ENCODE assay signal across 21 cellular contexts in genomic region chr2:5330961-5331360, GRCh38.
"Had no signal": no experiment of that assay in that cellular context is flagged by ENCODE, and none has a peak within 500 bp of the region (broad histone marks: within the 10 kb centered on the region; RNA-seq: fewer than 3 reads in every experiment).

No MANE protein-coding gene starts in this region.

- H3K4me1 ChIP-seq: colonic mucosa, gastrocnemius medialis, heart right ventricle, psoas muscle, stomach had no signal

- H3K9me3 Mint-ChIP-seq: endodermal cell, nephron progenitor cell had no signal

- DNase-seq: colonic mucosa; dermis blood vessel endothelial cell; effector CD4-positive, alpha-beta T cell; endodermal cell; gastrocnemius medialis; heart right ventricle; hypothalamus; islet precursor cell; left colon; left ventricle myocardium superior; naive thymus-derived CD4-positive, alpha-beta T cell; nephron progenitor cell; psoas muscle; stimulated activated CD4-positive, alpha-beta T cell treated with anti-CD3 and anti-CD28 coated beads, Interleukin-2, amount 100 ng/mL, for 24 hours; stimulated activated naive CD4-positive, alpha-beta T cell; stomach; substantia nigra; trophoblast cell had no signal

- H3K27ac Mint-ChIP-seq: endodermal cell; naive thymus-derived CD4-positive, alpha-beta T cell; nephron progenitor cell had no signal

- H3K4me3 Mint-ChIP-seq: endodermal cell; naive thymus-derived CD4-positive, alpha-beta T cell; nephron progenitor cell had no signal

- H3K27me3 ChIP-seq: colonic mucosa, gastrocnemius medialis, neutrophil, stomach had no signal

- H3K36me3 ChIP-seq: colonic mucosa, gastrocnemius medialis, heart right ventricle, neutrophil, stomach, thoracic aorta had no signal

- H3K4me1 Mint-ChIP-seq: naive thymus-derived CD4-positive, alpha-beta T cell; nephron progenitor cell had no signal

- H3K4me3 ChIP-seq: colonic mucosa, gastrocnemius medialis, heart right ventricle, lung, psoas muscle, stomach, thoracic aorta had no signal

- H3K27ac ChIP-seq: colonic mucosa, gastrocnemius medialis, heart right ventricle, neutrophil, psoas muscle, stomach, thoracic aorta had no signal

- H3K36me3 Mint-ChIP-seq: naive thymus-derived CD4-positive, alpha-beta T cell had no signal

- H3K9me3 ChIP-seq: colonic mucosa, gastrocnemius medialis, heart right ventricle, neutrophil, psoas muscle, stomach, thoracic aorta had no signal
